Comparison of ENCODE assay signal across 1 cellular context in the genomic region with DNA sequence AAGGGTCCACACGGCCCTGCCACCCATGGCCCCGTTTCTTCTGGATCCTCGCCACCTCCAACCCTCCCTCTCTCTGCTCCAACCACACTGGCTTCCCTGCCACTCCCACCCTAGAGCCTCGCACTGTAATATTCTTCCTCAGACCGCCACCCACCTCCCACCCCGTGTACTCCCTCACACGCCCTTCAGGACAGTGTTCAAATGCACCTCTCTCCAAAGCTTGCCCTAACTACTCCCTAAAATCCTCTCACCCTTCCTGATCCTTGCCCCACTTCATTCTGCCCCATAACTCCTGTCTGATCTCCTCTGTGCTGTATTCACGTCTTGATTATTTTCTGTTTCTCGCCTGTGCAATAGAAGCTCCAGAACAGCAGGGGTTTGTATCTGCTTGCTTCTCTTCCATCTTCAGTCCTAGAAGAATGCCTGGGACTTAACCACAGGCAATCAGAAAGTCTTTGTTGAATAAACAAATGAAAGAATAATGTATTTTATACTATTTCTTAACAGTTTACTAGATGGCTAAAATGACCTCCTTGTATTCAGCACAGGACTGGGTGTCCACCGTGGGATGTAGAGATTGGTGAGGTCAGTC.
TF ChIP-seq lines count a peak whose summit lies in the region.

No MANE protein-coding gene starts in this region.

TF ChIP-seq in neural cell, 6 proteins besides CTCF, POLR2A, EP300 and RAD21 (continued from another document):
- no peak for TF ChIP-seq REST (IDR thresholded peaks at IDR 0.05; ENCODE audit: borderline replicate concordance)
- no peak for TF ChIP-seq SMC3 (conservative IDR thresholded peaks at IDR 0.05; ENCODE audit: poor library complexity)
- no peak for TF ChIP-seq TAF1 (IDR thresholded peaks at IDR 0.05; ENCODE audit: low read depth)
- TF ChIP-seq EZH2 (IDR thresholded peaks at IDR 0.05; ENCODE audit: borderline replicate concordance, insufficient read depth, low read length, poor library complexity, severe bottlenecking), result no peak
